In the genomic region with DNA sequence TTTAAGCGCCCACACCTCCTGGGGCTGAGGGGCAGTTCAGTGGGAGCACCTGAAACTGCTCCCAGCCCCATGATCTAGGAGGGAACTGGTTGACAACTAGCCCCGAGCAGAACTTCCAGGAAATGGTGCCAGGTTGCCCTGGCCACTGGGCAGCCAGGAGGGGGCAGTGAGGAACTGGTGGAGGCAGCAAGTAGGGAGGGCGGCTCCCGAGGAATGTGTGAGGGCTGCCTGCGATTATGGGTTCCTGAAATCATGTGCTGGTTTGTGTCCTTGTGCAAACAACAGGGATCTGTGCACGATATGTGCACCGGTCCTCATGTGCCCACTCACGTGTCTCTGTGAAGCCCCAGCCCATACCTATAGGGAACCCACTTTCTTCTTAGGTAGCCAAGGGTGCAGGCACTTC, we compare ENCODE assay signal across 8 cellular contexts. TPM values are rescaled to one million over a fixed set of nuclear protein-coding genes. Genes with fewer than 3 reads are reported as not detected.
DNase-seq lines count a peak whose midpoint lies in the region; ATAC-seq and TF ChIP-seq lines count a peak whose summit lies in the region.

No MANE protein-coding gene starts in this region.

- TF ChIP-seq CTCF in LNCaP clone FGC (IDR thresholded peaks at IDR 0.05; ENCODE audit: control insufficient read depth, extremely low read depth, insufficient read depth) = peak; percentile 47; the same call in 1 of the 2 replicates
- TF ChIP-seq CTCF in choroid plexus epithelial cell (conservative IDR thresholded peaks at IDR 0.05; ENCODE audit: low read depth, low read length) = peak; percentile 71
- peak; percentile 34 to 52 for TF ChIP-seq CTCF in left lung (IDR thresholded peaks at IDR 0.05)

- DNase-seq in EL (peak; percentile 58), LNCaP clone FGC (ENCODE audit: low read depth) (no peak), choroid plexus epithelial cell (ENCODE audit: low read depth) (peak; percentile 74), left lung (peak; percentile 86 to 88), stromal cell of bone marrow (ENCODE audit: low read depth) (peak; percentile 48), NCI-H345 (lab: John Stamatoyannopoulos, UW) (no peak)

- H3K27ac ChIP-seq in left lung = peak overlapping the region; percentile 59 to 60

- intact Hi-C loops in left lung (cut with DNase I) = loop anchor here in 1 of 2 donors (5.0 to 10.0 kb wide), 2 partner anchors 205 to 262 kb away; no protein-coding TSS in a partner anchor

- H3K4me3 ChIP-seq in LNCaP clone FGC (ENCODE audit: low read depth, low read length) (no peak overlapping the region), choroid plexus epithelial cell (ENCODE audit: low read depth, low read length) (no peak overlapping the region), left lung (no peak overlapping the region)

- peaks cover 26 to 56% of the 10 kb centered on the region in 2 donors for H3K4me1 ChIP-seq in left lung

- H3K27me3 ChIP-seq in left lung = no peaks in the 10 kb centered on the region

- ATAC-seq in left lung (peak; percentile 83), GM21619 (IDR thresholded peaks at IDR 0.05; ENCODE audit: unreplicated experiment) (no peak), HG03442 (IDR thresholded peaks at IDR 0.05; ENCODE audit: unreplicated experiment) (no peak)

- peaks cover 0 to 29% of the 10 kb centered on the region in 2 donors for H3K36me3 ChIP-seq in left lung

- no peaks in the 10 kb centered on the region for H3K9me3 ChIP-seq in left lung

RNA-seq across cellular contexts. Expression of a gene that starts 9.9 kb away (rescaled TPM):
- total RNA-seq in left lung = under 1 TPM; 0.16 to 0.29 TPM

RNA-seq across cellular contexts. Expression of a gene that starts 19.2 kb away (rescaled TPM):
- total RNA-seq in left lung = 1 to 10 TPM; 4.0 to 5.9 TPM

RNA-seq across cellular contexts. Expression of a gene that starts 27.7 kb away (rescaled TPM):
- 100 to 1,000 TPM; 156 to 487 TPM for total RNA-seq in left lung

RNA-seq across cellular contexts. Expression of a gene that starts 35.6 kb away (rescaled TPM):
- total RNA-seq in left lung = 10 to 100 TPM; 81.7 to 83.3 TPM

Comparison
In these comparisons a context has a peak if more than half of its experiments do, and no peak if none do; other contexts are left out.
1. DNase-seq: peak in EL (single experiment), choroid plexus epithelial cell (single experiment), left lung (2 of 2) and stromal cell of bone marrow (single experiment); none in LNCaP clone FGC (single experiment) and NCI-H345 (single experiment).
2. Peak in every context shown above with its lines, with median percentiles within 50 percentile points of each other: CTCF ChIP-seq.